Comparison of ENCODE assay signal across 1 cellular context in the genomic region with DNA sequence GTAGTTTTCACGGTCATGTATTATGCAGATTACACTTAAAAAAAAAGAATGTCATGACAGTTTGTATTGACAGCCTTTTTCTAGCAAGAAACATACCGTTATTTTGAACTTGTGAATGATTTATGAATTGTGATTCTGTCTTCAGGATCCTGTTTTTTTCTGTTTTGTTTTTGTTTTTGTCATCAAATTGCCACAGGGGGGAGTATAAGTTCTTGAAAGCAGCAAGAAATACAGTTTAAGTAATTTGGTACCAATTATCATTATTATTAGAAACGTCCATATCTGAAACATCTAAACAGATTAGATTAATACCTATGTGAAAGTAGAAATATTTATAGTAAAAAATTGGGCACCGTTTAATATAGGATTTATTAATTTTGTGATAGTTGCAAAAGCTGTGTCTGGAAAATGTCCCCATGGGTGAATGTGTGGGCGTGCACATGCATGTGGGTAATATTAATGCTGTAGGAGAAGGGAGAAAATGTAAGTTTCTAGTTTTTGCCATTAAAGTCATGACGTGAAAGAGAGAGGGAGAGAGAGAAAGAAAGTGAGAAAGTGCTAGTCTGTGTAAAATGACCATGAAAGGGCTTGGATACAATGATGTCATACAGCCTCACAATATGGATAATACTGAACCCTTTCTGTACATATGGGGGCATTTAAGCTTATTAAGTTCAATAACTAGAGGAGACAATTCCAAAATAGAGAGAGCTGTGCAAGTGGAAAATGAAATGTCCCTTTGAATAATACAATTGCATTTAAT.
A peak's percentile ranks its signal among the peaks of the same experiment; 100 is the strongest.
TF ChIP-seq lines count a peak whose summit lies in the region.

No MANE protein-coding gene starts in this region.

TF ChIP-seq in A549, 52 proteins besides CTCF, POLR2A, EP300 and RAD21:
- TF ChIP-seq HOXA7 (CRISPR knock-in tag; IDR thresholded peaks at IDR 0.05) = no peak
- TF ChIP-seq PHF8 (IDR thresholded peaks at IDR 0.05; ENCODE audit: borderline replicate concordance, low read depth) = no peak
- no peak for TF ChIP-seq ZSCAN20 (CRISPR knock-in tag; IDR thresholded peaks at IDR 0.05)
- no peak for TF ChIP-seq FOXS1 (CRISPR knock-in tag; IDR thresholded peaks at IDR 0.05)
- TF ChIP-seq, protein P1, sequence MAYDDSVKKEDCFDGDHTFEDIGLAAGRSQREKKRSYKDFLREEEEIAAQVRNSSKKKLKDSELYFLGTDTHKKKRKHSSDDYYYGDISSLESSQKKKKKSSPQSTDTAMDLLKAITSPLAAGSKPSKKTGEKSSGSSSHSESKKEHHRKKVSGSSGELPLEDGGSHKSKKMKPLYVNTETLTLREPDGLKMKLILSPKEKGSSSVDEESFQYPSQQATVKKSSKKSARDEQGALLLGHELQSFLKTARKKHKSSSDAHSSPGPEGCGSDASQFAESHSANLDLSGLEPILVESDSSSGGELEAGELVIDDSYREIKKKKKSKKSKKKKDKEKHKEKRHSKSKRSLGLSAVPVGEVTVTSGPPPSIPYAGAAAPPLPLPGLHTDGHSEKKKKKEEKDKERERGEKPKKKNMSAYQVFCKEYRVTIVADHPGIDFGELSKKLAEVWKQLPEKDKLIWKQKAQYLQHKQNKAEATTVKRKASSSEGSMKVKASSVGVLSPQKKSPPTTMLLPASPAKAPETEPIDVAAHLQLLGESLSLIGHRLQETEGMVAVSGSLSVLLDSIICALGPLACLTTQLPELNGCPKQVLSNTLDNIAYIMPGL (CRISPR knock-in tag; IDR thresholded peaks at IDR 0.05; ENCODE audit: borderline replicate concordance) = no peak
- TF ChIP-seq, protein P2, sequence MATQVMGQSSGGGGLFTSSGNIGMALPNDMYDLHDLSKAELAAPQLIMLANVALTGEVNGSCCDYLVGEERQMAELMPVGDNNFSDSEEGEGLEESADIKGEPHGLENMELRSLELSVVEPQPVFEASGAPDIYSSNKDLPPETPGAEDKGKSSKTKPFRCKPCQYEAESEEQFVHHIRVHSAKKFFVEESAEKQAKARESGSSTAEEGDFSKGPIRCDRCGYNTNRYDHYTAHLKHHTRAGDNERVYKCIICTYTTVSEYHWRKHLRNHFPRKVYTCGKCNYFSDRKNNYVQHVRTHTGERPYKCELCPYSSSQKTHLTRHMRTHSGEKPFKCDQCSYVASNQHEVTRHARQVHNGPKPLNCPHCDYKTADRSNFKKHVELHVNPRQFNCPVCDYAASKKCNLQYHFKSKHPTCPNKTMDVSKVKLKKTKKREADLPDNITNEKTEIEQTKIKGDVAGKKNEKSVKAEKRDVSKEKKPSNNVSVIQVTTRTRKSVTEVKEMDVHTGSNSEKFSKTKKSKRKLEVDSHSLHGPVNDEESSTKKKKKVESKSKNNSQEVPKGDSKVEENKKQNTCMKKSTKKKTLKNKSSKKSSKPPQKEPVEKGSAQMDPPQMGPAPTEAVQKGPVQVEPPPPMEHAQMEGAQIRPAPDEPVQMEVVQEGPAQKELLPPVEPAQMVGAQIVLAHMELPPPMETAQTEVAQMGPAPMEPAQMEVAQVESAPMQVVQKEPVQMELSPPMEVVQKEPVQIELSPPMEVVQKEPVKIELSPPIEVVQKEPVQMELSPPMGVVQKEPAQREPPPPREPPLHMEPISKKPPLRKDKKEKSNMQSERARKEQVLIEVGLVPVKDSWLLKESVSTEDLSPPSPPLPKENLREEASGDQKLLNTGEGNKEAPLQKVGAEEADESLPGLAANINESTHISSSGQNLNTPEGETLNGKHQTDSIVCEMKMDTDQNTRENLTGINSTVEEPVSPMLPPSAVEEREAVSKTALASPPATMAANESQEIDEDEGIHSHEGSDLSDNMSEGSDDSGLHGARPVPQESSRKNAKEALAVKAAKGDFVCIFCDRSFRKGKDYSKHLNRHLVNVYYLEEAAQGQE (IDR thresholded peaks at IDR 0.05) = no peak
- TF ChIP-seq SMC3 (IDR thresholded peaks at IDR 0.05) = 0 out of 3 replicates have a peak, but pooled peaks have one; percentile 14
- no peak for TF ChIP-seq CHD4 (IDR thresholded peaks at IDR 0.05; ENCODE audit: borderline replicate concordance)
TF ChIP-seq in A549: peak in this region for 1.
